ENCODE assay signal across 8 cellular contexts in genomic region chr1:183281553-183282091, GRCh38.
DNase-seq lines count a peak whose midpoint lies in the region; ATAC-seq lines count a peak whose summit lies in the region.

No MANE protein-coding gene starts in this region.

- H3K4me1 ChIP-seq in effector memory CD4-positive, alpha-beta T cell (ENCODE audit: control insufficient read depth, insufficient read depth, low read length, poor library complexity, severe bottlenecking): no peaks in the 10 kb centered on the region

- peak; percentile 77 for ATAC-seq in HG03520 (IDR thresholded peaks at IDR 0.05; ENCODE audit: unreplicated experiment)

- DNase-seq in activated gamma-delta T cell treated with Interleukin-2 at 50 U/mL for 16 hours: peak; percentile 49
- DNase-seq in activated gamma-delta T cell (lab: John Stamatoyannopoulos, UW): no peak
- DNase-seq in NCI-H748 treated with DMSO at 0.1 percent for 48 hours (lab: John Stamatoyannopoulos, UW): peak; percentile 27
- DNase-seq in activated CD4-positive, alpha-beta memory T cell treated with anti-CD3 and anti-CD28 coated beads, Interleukin-2, amount 10 ng/mL, durations not matched to agents 7 days and 5 days: peak; percentile 78
- peak in 2 of 3 donors; percentile 27 to 40 for DNase-seq in effector memory CD4-positive, alpha-beta T cell
- DNase-seq in medulla oblongata (ENCODE audit: extremely low spot score): peak; percentile 96
- peak; percentile 39 for DNase-seq in stimulated activated CD8-positive, alpha-beta memory T cell treated with anti-CD3 and anti-CD28 coated beads, Interleukin-12 subunit alpha, Interleukin-12 subunit beta, amount 100 ng/mL, for 1 hour (ENCODE audit: low read depth)

- H3K27me3 ChIP-seq in effector memory CD4-positive, alpha-beta T cell (replicated peaks; ENCODE audit: control insufficient read depth, insufficient read depth, low read length, poor library complexity, severe bottlenecking): no peaks in the 10 kb centered on the region

- peaks cover 10% of the 10 kb centered on the region for H3K27me3 Mint-ChIP-seq in activated CD4-positive, alpha-beta memory T cell treated with anti-CD3 and anti-CD28 coated beads, Interleukin-2, amount 10 ng/mL, durations not matched to agents 7 days and 5 days

- H3K36me3 ChIP-seq in effector memory CD4-positive, alpha-beta T cell (ENCODE audit: control insufficient read depth, insufficient read depth, low read length): no peaks in the 10 kb centered on the region

- peaks cover 29% of the 10 kb centered on the region for H3K4me1 Mint-ChIP-seq in activated CD4-positive, alpha-beta memory T cell treated with anti-CD3 and anti-CD28 coated beads, Interleukin-2, amount 10 ng/mL, durations not matched to agents 7 days and 5 days

- no peaks in the 10 kb centered on the region for H3K36me3 Mint-ChIP-seq in activated CD4-positive, alpha-beta memory T cell treated with anti-CD3 and anti-CD28 coated beads, Interleukin-2, amount 10 ng/mL, durations not matched to agents 7 days and 5 days (ENCODE audit: low read depth)

- POLR2A ChIA-PET in activated CD4-positive, alpha-beta memory T cell treated with anti-CD3 and anti-CD28 coated beads, Interleukin-2, amount 10 ng/mL, durations not matched to agents 7 days and 5 days (lab: Charles Lee): no interaction called here

- H3K4me3 Mint-ChIP-seq in activated CD4-positive, alpha-beta memory T cell treated with anti-CD3 and anti-CD28 coated beads, Interleukin-2, amount 10 ng/mL, durations not matched to agents 7 days and 5 days: no peak overlapping the region

- no peaks in the 10 kb centered on the region for H3K9me3 ChIP-seq in effector memory CD4-positive, alpha-beta T cell (ENCODE audit: control insufficient read depth, low read length)

- H3K27ac ChIP-seq in effector memory CD4-positive, alpha-beta T cell (ENCODE audit: insufficient read depth, low read length, poor library complexity, severe bottlenecking): no peak overlapping the region

- H3K4me3 ChIP-seq in effector memory CD4-positive, alpha-beta T cell (ENCODE audit: insufficient read depth, low read depth, low read length, poor library complexity, severe bottlenecking): no peak overlapping the region

- no peaks in the 10 kb centered on the region for H3K9me3 Mint-ChIP-seq in activated CD4-positive, alpha-beta memory T cell treated with anti-CD3 and anti-CD28 coated beads, Interleukin-2, amount 10 ng/mL, durations not matched to agents 7 days and 5 days

- no peak overlapping the region for H3K27ac Mint-ChIP-seq in activated CD4-positive, alpha-beta memory T cell treated with anti-CD3 and anti-CD28 coated beads, Interleukin-2, amount 10 ng/mL, durations not matched to agents 7 days and 5 days

- CTCF ChIA-PET in activated CD4-positive, alpha-beta memory T cell treated with anti-CD3 and anti-CD28 coated beads, Interleukin-2, amount 10 ng/mL, durations not matched to agents 7 days and 5 days (lab: Charles Lee): interaction anchor here (0.8 to 2.7 kb wide), 6 partner anchors 11 to 634 kb away, joined by 3 to 11 read pairs (median 4); no protein-coding TSS in a partner anchor
